In genomic region chr9:109520475-109521132, GRCh38 we compare ENCODE assay signal across 9 cellular contexts. TPM values are rescaled to one million over a fixed set of nuclear protein-coding genes. Genes with fewer than 3 reads are reported as not detected.
DNase-seq lines count a peak whose midpoint lies in the region; ATAC-seq and TF ChIP-seq lines count a peak whose summit lies in the region.
"Had no signal": no experiment of that assay in that cellular context is flagged by ENCODE, and none has a peak within 500 bp of the region (broad histone marks: within the 10 kb centered on the region; RNA-seq: fewer than 3 reads in every experiment).

No MANE protein-coding gene starts in this region.

- peak; percentile 16 for DNase-seq in NK-92 treated with Interleukin-12 subunit alpha and Interleukin-12 subunit beta, amount 100 ng/mL, for 24 hours (lab: John Stamatoyannopoulos, UW)
- DNase-seq in NK-92 (lab: John Stamatoyannopoulos, UW; ENCODE audit: unreplicated experiment) (no peak), HuH-7.5 (ENCODE audit: low spot score) (peak; percentile 60), NOMO-1 treated with DMSO at 0.1 percent for 48 hours (lab: John Stamatoyannopoulos, UW; ENCODE audit: unreplicated experiment) (peak; percentile 38), astrocyte of the hippocampus (ENCODE audit: low read depth, low spot score) (peak; percentile 85), iPS DF 4.7 (ENCODE audit: extremely low read depth, low spot score) (peak; percentile 76), smooth muscle cell (lab: John Stamatoyannopoulos, UW; ENCODE audit: unreplicated experiment) (peak; percentile 4)

- H3K36me3 ChIP-seq in smooth muscle cell (ENCODE audit: low read depth): no peaks in the 10 kb centered on the region
- H3K36me3 ChIP-seq: BLaER1 treated with 17β-estradiol and CSF1 and Interleukin-3, amounts not matched to agents 10 nM and 100 nM had no signal

- peak; percentile 73 for ATAC-seq in GM21515 (IDR thresholded peaks at IDR 0.05; ENCODE audit: unreplicated experiment)

- H3F3A ChIP-seq in smooth muscle cell (ENCODE audit: low read depth): no peaks in the 10 kb centered on the region

- H3K4me1 ChIP-seq in smooth muscle cell (ENCODE audit: low read depth): no peaks in the 10 kb centered on the region

- no peak overlapping the region for H2AFZ ChIP-seq in smooth muscle cell (ENCODE audit: low read depth)

- no peaks in the 10 kb centered on the region for H3K79me2 ChIP-seq in smooth muscle cell (ENCODE audit: low read depth)

- H3K9me3 ChIP-seq in smooth muscle cell (replicated peaks; ENCODE audit: low read depth): no peaks in the 10 kb centered on the region
- H3K9me3 ChIP-seq: BLaER1 treated with 17β-estradiol and CSF1 and Interleukin-3, amounts not matched to agents 10 nM and 100 nM had no signal

- no peak overlapping the region for H3K27ac ChIP-seq in smooth muscle cell (ENCODE audit: low read depth)
- H3K27ac ChIP-seq: BLaER1 treated with 17β-estradiol and CSF1 and Interleukin-3, amounts not matched to agents 10 nM and 100 nM had no signal

- no peak overlapping the region for H3K9ac ChIP-seq in smooth muscle cell (ENCODE audit: low read depth)
- H3K9ac ChIP-seq: BLaER1 treated with 17β-estradiol and CSF1 and Interleukin-3, amounts not matched to agents 10 nM and 100 nM had no signal

- no peaks in the 10 kb centered on the region for H3K27me3 ChIP-seq in smooth muscle cell (ENCODE audit: low read depth)
- H3K27me3 ChIP-seq: BLaER1 treated with 17β-estradiol and CSF1 and Interleukin-3, amounts not matched to agents 10 nM and 100 nM had no signal

- WGBS in smooth muscle cell (ENCODE audit: low lambda C conversion rate): 20% methylated on average over 11 of the region's 11 CpGs

- no peak overlapping the region for H3K4me3 ChIP-seq in smooth muscle cell
- H3K4me3 ChIP-seq: BLaER1 treated with 17β-estradiol and CSF1 and Interleukin-3, amounts not matched to agents 10 nM and 100 nM had no signal

- TF ChIP-seq CTCF in smooth muscle cell (IDR thresholded peaks at IDR 0.05; ENCODE audit: borderline replicate concordance, insufficient read depth, poor library complexity, severe bottlenecking): peak; percentile 87

- H4K20me1 ChIP-seq in smooth muscle cell (ENCODE audit: low read depth): no peaks in the 10 kb centered on the region

- H3K4me2 ChIP-seq in smooth muscle cell: no peak overlapping the region
- H3K4me2 ChIP-seq: BLaER1 treated with 17β-estradiol and CSF1 and Interleukin-3, amounts not matched to agents 10 nM and 100 nM had no signal

RNA-seq across cellular contexts. Expression of gene PTPN3, which starts 22.5 kb away (rescaled TPM):
- total RNA-seq in smooth muscle cell: 4.7 and 5.5 TPM in 2 replicates
- 2.2 and 5.3 TPM in 2 replicates for polyA plus RNA-seq in smooth muscle cell
